1 cellular context compared by ENCODE assay signal in the genomic region with DNA sequence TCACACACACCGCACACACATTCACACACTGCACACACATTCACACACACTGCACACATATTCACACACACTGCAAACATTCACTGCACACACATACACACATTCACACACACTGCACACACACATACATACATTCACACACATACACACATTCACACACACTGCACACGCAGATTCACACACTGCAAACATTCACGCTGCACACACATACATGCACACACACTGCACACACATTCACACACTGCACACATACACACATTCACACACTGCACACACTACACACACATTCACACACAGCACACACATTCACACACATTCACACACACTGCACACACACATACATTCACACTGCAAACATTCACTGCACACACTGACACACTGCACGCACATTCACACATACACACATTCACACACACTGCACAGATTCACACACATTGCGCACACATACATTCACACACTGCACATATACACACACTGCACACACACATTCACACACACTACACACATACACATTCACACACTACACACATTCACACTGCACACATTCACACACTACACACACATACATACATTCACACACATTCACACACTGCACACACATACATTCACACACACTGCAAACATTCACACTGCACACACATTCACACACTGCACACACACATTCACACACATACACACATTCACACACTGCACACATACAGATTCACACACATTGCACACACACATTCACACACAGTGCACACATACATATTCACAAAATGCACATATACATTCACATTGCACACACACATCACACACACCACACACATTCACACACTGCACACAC.
TF ChIP-seq lines count a peak whose summit lies in the region.

No MANE protein-coding gene starts in this region.

TF ChIP-seq in HepG2, 621 proteins besides CTCF, POLR2A, EP300 and RAD21 (continued from another document and continues in another):
- no peak for TF ChIP-seq ZNF138 (CRISPR knock-in tag; IDR thresholded peaks at IDR 0.05; ENCODE audit: low read depth)
- no peak for TF ChIP-seq ELF3 (CRISPR knock-in tag; IDR thresholded peaks at IDR 0.05)
- TF ChIP-seq RCOR2 (CRISPR knock-in tag; IDR thresholded peaks at IDR 0.05), result no peak
- TF ChIP-seq, protein P1, sequence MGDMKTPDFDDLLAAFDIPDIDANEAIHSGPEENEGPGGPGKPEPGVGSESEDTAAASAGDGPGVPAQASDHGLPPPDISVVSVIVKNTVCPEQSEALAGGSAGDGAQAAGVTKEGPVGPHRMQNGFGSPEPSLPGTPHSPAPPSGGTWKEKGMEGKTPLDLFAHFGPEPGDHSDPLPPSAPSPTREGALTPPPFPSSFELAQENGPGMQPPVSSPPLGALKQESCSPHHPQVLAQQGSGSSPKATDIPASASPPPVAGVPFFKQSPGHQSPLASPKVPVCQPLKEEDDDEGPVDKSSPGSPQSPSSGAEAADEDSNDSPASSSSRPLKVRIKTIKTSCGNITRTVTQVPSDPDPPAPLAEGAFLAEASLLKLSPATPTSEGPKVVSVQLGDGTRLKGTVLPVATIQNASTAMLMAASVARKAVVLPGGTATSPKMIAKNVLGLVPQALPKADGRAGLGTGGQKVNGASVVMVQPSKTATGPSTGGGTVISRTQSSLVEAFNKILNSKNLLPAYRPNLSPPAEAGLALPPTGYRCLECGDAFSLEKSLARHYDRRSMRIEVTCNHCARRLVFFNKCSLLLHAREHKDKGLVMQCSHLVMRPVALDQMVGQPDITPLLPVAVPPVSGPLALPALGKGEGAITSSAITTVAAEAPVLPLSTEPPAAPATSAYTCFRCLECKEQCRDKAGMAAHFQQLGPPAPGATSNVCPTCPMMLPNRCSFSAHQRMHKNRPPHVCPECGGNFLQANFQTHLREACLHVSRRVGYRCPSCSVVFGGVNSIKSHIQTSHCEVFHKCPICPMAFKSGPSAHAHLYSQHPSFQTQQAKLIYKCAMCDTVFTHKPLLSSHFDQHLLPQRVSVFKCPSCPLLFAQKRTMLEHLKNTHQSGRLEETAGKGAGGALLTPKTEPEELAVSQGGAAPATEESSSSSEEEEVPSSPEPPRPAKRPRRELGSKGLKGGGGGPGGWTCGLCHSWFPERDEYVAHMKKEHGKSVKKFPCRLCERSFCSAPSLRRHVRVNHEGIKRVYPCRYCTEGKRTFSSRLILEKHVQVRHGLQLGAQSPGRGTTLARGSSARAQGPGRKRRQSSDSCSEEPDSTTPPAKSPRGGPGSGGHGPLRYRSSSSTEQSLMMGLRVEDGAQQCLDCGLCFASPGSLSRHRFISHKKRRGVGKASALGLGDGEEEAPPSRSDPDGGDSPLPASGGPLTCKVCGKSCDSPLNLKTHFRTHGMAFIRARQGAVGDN (CRISPR knock-in tag; IDR thresholded peaks at IDR 0.05), result no peak
- TF ChIP-seq NFYB (CRISPR knock-in tag; IDR thresholded peaks at IDR 0.05), result no peak
- no peak for TF ChIP-seq ZNF367 (CRISPR knock-in tag; IDR thresholded peaks at IDR 0.05; ENCODE audit: borderline replicate concordance)
- no peak for TF ChIP-seq ZMYM2 (CRISPR knock-in tag; IDR thresholded peaks at IDR 0.05)
- TF ChIP-seq EEA1 (CRISPR knock-in tag; IDR thresholded peaks at IDR 0.05; ENCODE audit: borderline replicate concordance), result no peak
- TF ChIP-seq SP5 (CRISPR knock-in tag; IDR thresholded peaks at IDR 0.05; ENCODE audit: borderline replicate concordance, low read depth), result no peak
- TF ChIP-seq, protein P2, sequence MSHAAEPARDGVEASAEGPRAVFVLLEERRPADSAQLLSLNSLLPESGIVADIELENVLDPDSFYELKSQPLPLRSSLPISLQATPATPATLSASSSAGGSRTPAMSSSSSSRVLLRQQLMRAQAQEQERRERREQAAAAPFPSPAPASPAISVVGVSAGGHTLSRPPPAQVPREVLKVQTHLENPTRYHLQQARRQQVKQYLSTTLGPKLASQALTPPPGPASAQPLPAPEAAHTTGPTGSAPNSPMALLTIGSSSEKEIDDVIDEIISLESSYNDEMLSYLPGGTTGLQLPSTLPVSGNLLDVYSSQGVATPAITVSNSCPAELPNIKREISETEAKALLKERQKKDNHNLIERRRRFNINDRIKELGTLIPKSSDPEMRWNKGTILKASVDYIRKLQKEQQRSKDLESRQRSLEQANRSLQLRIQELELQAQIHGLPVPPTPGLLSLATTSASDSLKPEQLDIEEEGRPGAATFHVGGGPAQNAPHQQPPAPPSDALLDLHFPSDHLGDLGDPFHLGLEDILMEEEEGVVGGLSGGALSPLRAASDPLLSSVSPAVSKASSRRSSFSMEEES (CRISPR knock-in tag; IDR thresholded peaks at IDR 0.05), result no peak
- TF ChIP-seq ZNF703 (CRISPR knock-in tag; IDR thresholded peaks at IDR 0.05; ENCODE audit: borderline replicate concordance), result no peak
- TF ChIP-seq, protein P3, sequence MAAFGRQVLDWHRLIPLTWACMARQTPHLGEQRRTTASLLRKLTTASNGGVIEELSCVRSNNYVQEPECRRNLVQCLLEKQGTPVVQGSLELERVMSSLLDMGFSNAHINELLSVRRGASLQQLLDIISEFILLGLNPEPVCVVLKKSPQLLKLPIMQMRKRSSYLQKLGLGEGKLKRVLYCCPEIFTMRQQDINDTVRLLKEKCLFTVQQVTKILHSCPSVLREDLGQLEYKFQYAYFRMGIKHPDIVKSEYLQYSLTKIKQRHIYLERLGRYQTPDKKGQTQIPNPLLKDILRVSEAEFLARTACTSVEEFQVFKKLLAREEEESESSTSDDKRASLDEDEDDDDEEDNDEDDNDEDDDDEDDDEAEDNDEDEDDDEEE (CRISPR knock-in tag; IDR thresholded peaks at IDR 0.05), result no peak
- TF ChIP-seq, protein P4, sequence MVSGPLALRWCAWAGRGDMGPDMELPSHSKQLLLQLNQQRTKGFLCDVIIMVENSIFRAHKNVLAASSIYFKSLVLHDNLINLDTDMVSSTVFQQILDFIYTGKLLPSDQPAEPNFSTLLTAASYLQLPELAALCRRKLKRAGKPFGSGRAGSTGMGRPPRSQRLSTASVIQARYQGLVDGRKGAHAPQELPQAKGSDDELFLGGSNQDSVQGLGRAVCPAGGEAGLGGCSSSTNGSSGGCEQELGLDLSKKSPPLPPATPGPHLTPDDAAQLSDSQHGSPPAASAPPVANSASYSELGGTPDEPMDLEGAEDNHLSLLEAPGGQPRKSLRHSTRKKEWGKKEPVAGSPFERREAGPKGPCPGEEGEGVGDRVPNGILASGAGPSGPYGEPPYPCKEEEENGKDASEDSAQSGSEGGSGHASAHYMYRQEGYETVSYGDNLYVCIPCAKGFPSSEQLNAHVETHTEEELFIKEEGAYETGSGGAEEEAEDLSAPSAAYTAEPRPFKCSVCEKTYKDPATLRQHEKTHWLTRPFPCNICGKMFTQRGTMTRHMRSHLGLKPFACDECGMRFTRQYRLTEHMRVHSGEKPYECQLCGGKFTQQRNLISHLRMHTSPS (CRISPR knock-in tag; IDR thresholded peaks at IDR 0.05; ENCODE audit: low read depth), result no peak
- TF ChIP-seq, protein P5, sequence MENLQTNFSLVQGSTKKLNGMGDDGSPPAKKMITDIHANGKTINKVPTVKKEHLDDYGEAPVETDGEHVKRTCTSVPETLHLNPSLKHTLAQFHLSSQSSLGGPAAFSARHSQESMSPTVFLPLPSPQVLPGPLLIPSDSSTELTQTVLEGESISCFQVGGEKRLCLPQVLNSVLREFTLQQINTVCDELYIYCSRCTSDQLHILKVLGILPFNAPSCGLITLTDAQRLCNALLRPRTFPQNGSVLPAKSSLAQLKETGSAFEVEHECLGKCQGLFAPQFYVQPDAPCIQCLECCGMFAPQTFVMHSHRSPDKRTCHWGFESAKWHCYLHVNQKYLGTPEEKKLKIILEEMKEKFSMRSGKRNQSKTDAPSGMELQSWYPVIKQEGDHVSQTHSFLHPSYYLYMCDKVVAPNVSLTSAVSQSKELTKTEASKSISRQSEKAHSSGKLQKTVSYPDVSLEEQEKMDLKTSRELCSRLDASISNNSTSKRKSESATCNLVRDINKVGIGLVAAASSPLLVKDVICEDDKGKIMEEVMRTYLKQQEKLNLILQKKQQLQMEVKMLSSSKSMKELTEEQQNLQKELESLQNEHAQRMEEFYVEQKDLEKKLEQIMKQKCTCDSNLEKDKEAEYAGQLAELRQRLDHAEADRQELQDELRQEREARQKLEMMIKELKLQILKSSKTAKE (CRISPR knock-in tag; IDR thresholded peaks at IDR 0.05; ENCODE audit: borderline replicate concordance), result 0 out of 2 replicates have a peak, but pooled peaks have one; percentile 12
- no peak for TF ChIP-seq NFATC3 (CRISPR knock-in tag; IDR thresholded peaks at IDR 0.05)
- TF ChIP-seq MXI1 (IDR thresholded peaks at IDR 0.05; ENCODE audit: borderline replicate concordance, low read depth, low read length), result no peak
- no peak for TF ChIP-seq ZNF737 (CRISPR knock-in tag; IDR thresholded peaks at IDR 0.05; ENCODE audit: borderline replicate concordance)
- TF ChIP-seq ZSCAN31 (CRISPR knock-in tag; IDR thresholded peaks at IDR 0.05; ENCODE audit: low read depth), result no peak
- TF ChIP-seq ZNF510 (CRISPR knock-in tag; IDR thresholded peaks at IDR 0.05; ENCODE audit: low read depth), result no peak
- no peak for TF ChIP-seq ZNF10 (CRISPR knock-in tag; IDR thresholded peaks at IDR 0.05; ENCODE audit: borderline replicate concordance, low read depth)
- TF ChIP-seq ATF7 (IDR thresholded peaks at IDR 0.05), result peak; percentile 6; the same call in 1 of the 2 replicates
- TF ChIP-seq ATF7 (CRISPR knock-in tag; IDR thresholded peaks at IDR 0.05), result no peak
- TF ChIP-seq FOXC1 (CRISPR knock-in tag; IDR thresholded peaks at IDR 0.05; ENCODE audit: borderline replicate concordance), result no peak
- peak; percentile 7 for TF ChIP-seq TEAD3 (CRISPR knock-in tag; optimal IDR thresholded peaks at IDR 0.05; ENCODE audit: borderline replicate concordance)
- TF ChIP-seq, protein P6, sequence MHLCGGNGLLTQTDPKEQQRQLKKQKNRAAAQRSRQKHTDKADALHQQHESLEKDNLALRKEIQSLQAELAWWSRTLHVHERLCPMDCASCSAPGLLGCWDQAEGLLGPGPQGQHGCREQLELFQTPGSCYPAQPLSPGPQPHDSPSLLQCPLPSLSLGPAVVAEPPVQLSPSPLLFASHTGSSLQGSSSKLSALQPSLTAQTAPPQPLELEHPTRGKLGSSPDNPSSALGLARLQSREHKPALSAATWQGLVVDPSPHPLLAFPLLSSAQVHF (CRISPR knock-in tag; IDR thresholded peaks at IDR 0.05), result no peak
- TF ChIP-seq, protein P7, sequence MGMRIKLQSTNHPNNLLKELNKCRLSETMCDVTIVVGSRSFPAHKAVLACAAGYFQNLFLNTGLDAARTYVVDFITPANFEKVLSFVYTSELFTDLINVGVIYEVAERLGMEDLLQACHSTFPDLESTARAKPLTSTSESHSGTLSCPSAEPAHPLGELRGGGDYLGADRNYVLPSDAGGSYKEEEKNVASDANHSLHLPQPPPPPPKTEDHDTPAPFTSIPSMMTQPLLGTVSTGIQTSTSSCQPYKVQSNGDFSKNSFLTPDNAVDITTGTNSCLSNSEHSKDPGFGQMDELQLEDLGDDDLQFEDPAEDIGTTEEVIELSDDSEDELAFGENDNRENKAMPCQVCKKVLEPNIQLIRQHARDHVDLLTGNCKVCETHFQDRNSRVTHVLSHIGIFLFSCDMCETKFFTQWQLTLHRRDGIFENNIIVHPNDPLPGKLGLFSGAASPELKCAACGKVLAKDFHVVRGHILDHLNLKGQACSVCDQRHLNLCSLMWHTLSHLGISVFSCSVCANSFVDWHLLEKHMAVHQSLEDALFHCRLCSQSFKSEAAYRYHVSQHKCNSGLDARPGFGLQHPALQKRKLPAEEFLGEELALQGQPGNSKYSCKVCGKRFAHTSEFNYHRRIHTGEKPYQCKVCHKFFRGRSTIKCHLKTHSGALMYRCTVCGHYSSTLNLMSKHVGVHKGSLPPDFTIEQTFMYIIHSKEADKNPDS (CRISPR knock-in tag; IDR thresholded peaks at IDR 0.05), result 0 out of 2 replicates have a peak, but pooled peaks have one; percentile 67
- TF ChIP-seq ZNF670 (CRISPR knock-in tag; IDR thresholded peaks at IDR 0.05; ENCODE audit: borderline replicate concordance), result no peak
- TF ChIP-seq NR1H2 (CRISPR knock-in tag; IDR thresholded peaks at IDR 0.05; ENCODE audit: borderline replicate concordance, low read depth), result no peak
- TF ChIP-seq FOXA1 (IDR thresholded peaks at IDR 0.05), result peak; percentile 42; the same call in 1 of the 2 replicates
- TF ChIP-seq FOXA1 (CRISPR knock-in tag; IDR thresholded peaks at IDR 0.05), result no peak
- no peak for TF ChIP-seq ERF (CRISPR knock-in tag; IDR thresholded peaks at IDR 0.05)
- TF ChIP-seq HMG20A (CRISPR knock-in tag; IDR thresholded peaks at IDR 0.05; ENCODE audit: borderline replicate concordance), result no peak
- no peak for TF ChIP-seq KDM6A (CRISPR knock-in tag; IDR thresholded peaks at IDR 0.05; ENCODE audit: low read depth)
- TF ChIP-seq ZBTB8A (CRISPR knock-in tag; IDR thresholded peaks at IDR 0.05; ENCODE audit: borderline replicate concordance, low read depth), result no peak
- TF ChIP-seq SMC3 (IDR thresholded peaks at IDR 0.05; ENCODE audit: low read length), result no peak
- 0 out of 2 replicates have a peak, but pooled peaks have one; percentile 4 for TF ChIP-seq ZNF724P (CRISPR knock-in tag; IDR thresholded peaks at IDR 0.05; ENCODE audit: borderline replicate concordance)
- TF ChIP-seq ZFP82 (CRISPR knock-in tag; IDR thresholded peaks at IDR 0.05; ENCODE audit: borderline replicate concordance), result no peak
- TF ChIP-seq, protein P8, sequence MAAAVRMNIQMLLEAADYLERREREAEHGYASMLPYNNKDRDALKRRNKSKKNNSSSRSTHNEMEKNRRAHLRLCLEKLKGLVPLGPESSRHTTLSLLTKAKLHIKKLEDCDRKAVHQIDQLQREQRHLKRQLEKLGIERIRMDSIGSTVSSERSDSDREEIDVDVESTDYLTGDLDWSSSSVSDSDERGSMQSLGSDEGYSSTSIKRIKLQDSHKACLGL (CRISPR knock-in tag; IDR thresholded peaks at IDR 0.05), result no peak
- TF ChIP-seq HNF4G (IDR thresholded peaks at IDR 0.05; ENCODE audit: borderline replicate concordance, low read depth, low read length), result no peak
- TF ChIP-seq HNF4G (CRISPR knock-in tag; IDR thresholded peaks at IDR 0.05; ENCODE audit: borderline replicate concordance, low read depth), result no peak
- TF ChIP-seq ZSCAN29 (CRISPR knock-in tag; conservative IDR thresholded peaks at IDR 0.05), result no peak
